8 cellular contexts compared by ENCODE assay signal in the genomic region with DNA sequence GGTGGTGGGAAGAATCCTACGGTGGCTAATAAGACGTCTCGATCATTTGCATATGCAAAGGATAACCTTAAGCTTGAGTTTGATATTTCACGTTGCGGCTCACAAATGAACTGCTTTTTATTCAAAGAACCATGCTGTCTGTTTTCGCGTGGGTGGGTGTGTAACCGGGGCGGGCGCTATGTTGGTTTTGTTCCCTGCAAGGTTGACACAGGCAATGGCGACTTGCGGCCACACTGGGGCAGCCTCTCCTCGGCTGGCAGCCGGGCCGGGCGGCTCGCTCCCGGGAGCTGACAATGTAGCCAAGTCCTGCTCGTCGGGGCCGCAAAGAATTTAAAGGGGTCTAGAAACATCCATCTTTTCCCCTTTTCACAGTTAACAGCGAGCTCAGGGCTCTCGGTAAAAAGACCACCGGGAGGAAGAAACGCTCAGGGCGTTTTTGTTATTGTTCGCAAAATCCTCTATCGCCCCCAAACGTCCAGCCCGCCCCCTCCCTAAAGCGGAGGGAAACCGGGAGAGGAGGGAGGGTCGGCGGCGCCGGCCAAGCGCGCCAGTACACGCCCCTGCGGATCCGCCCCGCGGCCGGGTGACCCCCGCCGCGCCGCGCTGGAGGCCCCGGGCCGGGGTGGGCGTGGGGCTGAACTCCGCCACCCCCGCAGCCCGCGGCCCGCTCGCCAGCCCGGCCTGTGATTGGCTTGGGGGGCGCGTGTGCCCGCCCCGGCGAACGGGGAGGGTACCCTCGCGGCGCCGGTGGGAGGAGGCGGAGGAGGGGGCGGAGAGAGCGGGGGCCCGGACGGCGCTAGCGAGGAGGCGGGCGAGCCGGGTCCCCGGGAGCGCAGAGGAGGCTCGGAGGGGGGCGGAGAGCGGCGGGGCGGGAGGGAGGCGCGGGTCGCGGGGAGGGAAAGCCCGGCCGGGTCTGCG. TPM values are rescaled to one million over a fixed set of nuclear protein-coding genes. Genes with fewer than 3 reads are reported as not detected.
DNase-seq lines count a peak whose midpoint lies in the region; ATAC-seq, FAIRE-seq and TF ChIP-seq lines count a peak whose summit lies in the region.

A gene (plus strand): TSS at position 775 of the 918 bp plus-strand sequence. CDS start 435 bp downstream, outside the sequence.

- DNase-seq in AG08395 (ENCODE audit: low spot score): peak; percentile 84
- DNase-seq in NCI-H2196 treated with DMSO at 0.1 percent for 48 hours (lab: John Stamatoyannopoulos, UW; ENCODE audit: unreplicated experiment): peak; percentile 74
- peak; percentile 80 for DNase-seq in cerebellar cortex (ENCODE audit: low spot score)
- DNase-seq in kidney: peak; percentile 93
- DNase-seq in stimulated activated CD4-positive, alpha-beta T cell treated with anti-CD3 and anti-CD28 coated beads, Interleukin-12 subunit alpha, Interleukin-12 subunit beta, amount 100 ng/mL, for 48 hours (ENCODE audit: low read depth in 2 of 3, low spot score in 1 of 3): peak; percentile 73 to 77 (median 76)

- ATAC-seq in GM18873 (IDR thresholded peaks at IDR 0.05; ENCODE audit: low FRiP score, unreplicated experiment) (peak; percentile 72), HG03139 (IDR thresholded peaks at IDR 0.05; ENCODE audit: unreplicated experiment) (peak; percentile 79)
- ATAC-seq in activated CD4-positive, CD25-positive, alpha-beta regulatory T cell treated with anti-CD3 and anti-CD28 coated beads, Interleukin-2, amount 50 U/mL, for 24 hours: peak; percentile 79 to 82

- H3K9me3 ChIP-seq in kidney (ENCODE audit: control insufficient read depth in 1 of 2, low read length in 2 of 2): no peaks in the 10 kb centered on the region

- peak within 1 kb of the TSS; percentile 84 to 85 for H3K4me3 ChIP-seq in kidney (ENCODE audit: low read length in 2 of 2)

- TF ChIP-seq CTCF in kidney (IDR thresholded peaks at IDR 0.05; ENCODE audit: borderline replicate concordance, extremely low read depth, insufficient read depth): peak; percentile 86

- intact Hi-C loops in kidney (cut with DNase I): no loop called here

- peaks cover 4 to 7% of the 10 kb centered on the region in 2 donors for H3K4me1 ChIP-seq in kidney (ENCODE audit: control insufficient read depth in 1 of 2, insufficient read depth in 1 of 2, low read depth in 1 of 2, low read length in 2 of 2)

- FAIRE-seq in kidney (lab: Jason Lieb, UNC): no peak

- peak within 1 kb of the TSS; percentile 67 to 91 for H3K9ac ChIP-seq in kidney (ENCODE audit: low read length in 2 of 2)

- no peaks in the 10 kb centered on the region for H3K36me3 ChIP-seq in kidney (ENCODE audit: control insufficient read depth in 1 of 2, insufficient read depth in 2 of 2, low read length in 2 of 2)

- H3K27ac ChIP-seq in kidney (ENCODE audit: low read depth in 2 of 2, low read length in 2 of 2): peak within 1 kb of the TSS; percentile 83 to 92

RNA-seq across cellular contexts. Expression of the gene that starts here (rescaled TPM):
- total RNA-seq in kidney: 90.8 TPM
- 95.7 TPM for polyA plus RNA-seq in kidney (ENCODE audit: insufficient read depth, low read depth, low replicate concordance)

Comparison
In these comparisons a context has a peak if more than half of its experiments do, and no peak if none do; other contexts are left out.
1. Peak in every context shown above with its lines: DNase-seq, ATAC-seq, H3K4me3 ChIP-seq and H3K27ac ChIP-seq.